Comparison of ENCODE assay signal across 8 cellular contexts in the genomic region with DNA sequence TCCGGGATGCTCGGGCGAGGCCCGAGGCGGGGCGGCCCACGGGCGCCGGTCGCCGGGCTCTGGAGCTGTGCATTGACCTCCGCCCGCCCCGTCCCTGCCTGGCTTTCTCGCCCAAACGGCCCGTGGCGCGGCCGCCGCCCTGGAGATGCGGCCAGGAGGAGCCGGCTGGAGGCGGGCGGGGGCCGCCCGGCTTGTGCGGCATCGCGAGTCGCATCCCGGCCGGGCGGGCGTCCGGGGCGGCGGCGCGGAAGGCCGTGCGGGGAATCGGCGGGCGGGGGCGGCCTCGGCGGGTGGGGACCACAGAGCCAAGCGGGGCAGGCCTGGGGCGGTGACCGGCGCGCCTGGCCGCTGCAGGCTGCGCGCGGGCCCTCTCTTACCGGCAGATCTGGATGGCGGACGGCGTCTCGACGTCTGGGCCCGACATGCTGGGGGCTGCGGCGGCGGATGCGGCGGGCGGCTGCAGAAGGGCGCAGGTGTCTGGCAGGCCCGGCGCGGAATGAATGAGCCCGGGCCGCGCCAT. TPM values are rescaled to one million over a fixed set of nuclear protein-coding genes. Genes with fewer than 3 reads are reported as not detected.
A peak's percentile ranks its signal among the peaks of the same experiment; 100 is the strongest.
DNase-seq lines count a peak whose midpoint lies in the region; TF ChIP-seq lines count a peak whose summit lies in the region.

No MANE protein-coding gene starts in this region.

- H3K36me3 ChIP-seq in HUES48 (ENCODE audit: control insufficient read depth, insufficient read depth, low read length) (no peaks in the 10 kb centered on the region), mesodermal cell (ENCODE audit: control insufficient read depth, insufficient read depth, low read length) (peaks cover 5% of the 10 kb centered on the region)

- no peaks in the 10 kb centered on the region for H3K9me3 Mint-ChIP-seq in MCF 10A (ENCODE audit: unreplicated experiment)

- peak overlapping the region; percentile 47; the same call in 1 of the 2 replicates for H3K9ac ChIP-seq in HUES48 (ENCODE audit: low read depth, low read length)

- peak overlapping the region; percentile 75 for H3K4me3 Mint-ChIP-seq in MCF 10A (ENCODE audit: unreplicated experiment)

- H3K27ac ChIP-seq in HUES48 (ENCODE audit: low read depth, low read length) (peak overlapping the region; percentile 63), mesodermal cell (ENCODE audit: low read depth, low read length, severe bottlenecking) (peak overlapping the region; percentile 97)

- peak; percentile 81 for TF ChIP-seq POLR2A in GM19193 (IDR thresholded peaks at IDR 0.05; ENCODE audit: extremely low read depth, insufficient read depth, insufficient read length)

- H3K27me3 Mint-ChIP-seq in MCF 10A (ENCODE audit: insufficient read depth, unreplicated experiment), result no peaks in the 10 kb centered on the region

- DNase-seq in AG09309 (ENCODE audit: low read depth) (no peak), MCF 10A (ENCODE audit: unreplicated experiment) (no peak), cerebellum (ENCODE audit: low spot score) (no peak), inferior parietal cortex (ENCODE audit: extremely low spot score) (no peak), MV-4-11 (lab: John Stamatoyannopoulos, UW) (no peak)

- H3K27me3 ChIP-seq in HUES48 (ENCODE audit: control insufficient read depth, insufficient read depth, low read length), result no peaks in the 10 kb centered on the region

- CTCF ChIA-PET in MCF 10A (lab: Yijun Ruan, JAX), result interaction anchor here (0.7 to 6.7 kb wide), 9 partner anchors 11 to 146 kb away, joined by 3 to 59 read pairs (median 4); no protein-coding TSS in a partner anchor

- BruUV-seq in MCF 10A (replicated peaks; lab: Mats Ljungman, UMichigan), result no TSS peak

- peak overlapping the region; percentile 67 for H3K27ac Mint-ChIP-seq in MCF 10A (ENCODE audit: low read depth, unreplicated experiment)

- WGBS in mesodermal cell (ENCODE audit: insufficient coverage in 2 of 2), 2 experiments, result 0% methylated on average over 55 to 63 of the region's 77 CpGs

- 0 out of 2 replicates have a peak, but pooled peaks cover 7% of the 10 kb centered on the region for H3K4me1 ChIP-seq in HUES48 (ENCODE audit: control insufficient read depth, insufficient read depth, low read length)
- H3K4me1 ChIP-seq in mesodermal cell (ENCODE audit: control insufficient read depth, insufficient read depth, low read length, poor library complexity, severe bottlenecking), result peaks cover 4% of the 10 kb centered on the region

- H3K4me1 Mint-ChIP-seq in MCF 10A (ENCODE audit: insufficient read depth, unreplicated experiment), result no peaks in the 10 kb centered on the region

- POLR2A ChIA-PET in MCF 10A (lab: Yijun Ruan, JAX), result interaction anchor here (0.7 to 5.6 kb wide), 11 partner anchors 8 to 205 kb away, joined by 3 to 38 read pairs (median 5); no protein-coding TSS in a partner anchor

- H3K4me3 ChIP-seq in AG09309 (ENCODE audit: control insufficient read depth, low read depth, low read length) (peak overlapping the region; percentile 58), HUES48 (ENCODE audit: low read depth, low read length) (peak overlapping the region; percentile 60), mesodermal cell (ENCODE audit: extremely low read depth, insufficient read depth, low read length, poor library complexity, severe bottlenecking) (peak overlapping the region; percentile 50)

- no peak for TF ChIP-seq CTCF in AG09309 (IDR thresholded peaks at IDR 0.05; ENCODE audit: control insufficient read depth, insufficient read depth, low read depth, low read length, missing control alignments)
- no peak for TF ChIP-seq CTCF in MCF 10A (IDR thresholded peaks at IDR 0.05; ENCODE audit: unreplicated experiment)

- H3K36me3 Mint-ChIP-seq in MCF 10A (ENCODE audit: insufficient read depth, unreplicated experiment), result no peaks in the 10 kb centered on the region

- H3K9me3 ChIP-seq in HUES48 (ENCODE audit: control insufficient read depth, insufficient read depth, low read length) (no peaks in the 10 kb centered on the region), mesodermal cell (ENCODE audit: control insufficient read depth, low read length) (no peaks in the 10 kb centered on the region)

- intact Hi-C loops in MCF 10A (cut with micrococcal nuclease), result no loop called here

RNA-seq across cellular contexts. Expression of gene ACOT7, which starts 0.6 kb away (rescaled TPM):
- total RNA-seq in MCF 10A (2022) (110 and 117 TPM in 2 replicates), cerebellum (23.2 TPM)
- polyA plus RNA-seq in mesodermal cell (2013, experiment 1 of 2), result 89.4 TPM
- polyA plus RNA-seq in mesodermal cell (2013, experiment 2 of 2), result 76.2 TPM

RNA-seq across cellular contexts. Expression of gene HES2, which starts 26.8 kb away (rescaled TPM):
- total RNA-seq in MCF 10A (2022) (5.0 and 7.6 TPM in 2 replicates), cerebellum (0.18 TPM)
- polyA plus RNA-seq in mesodermal cell (2013, experiment 1 of 2), result 0.18 TPM
- 0.20 TPM for polyA plus RNA-seq in mesodermal cell (2013, experiment 2 of 2)

RNA-seq across cellular contexts. Expression of gene ESPN, which starts 31.6 kb away (rescaled TPM):
- total RNA-seq in MCF 10A (2022), result 0.68 TPM in 1 of 2 replicates, not detected in the other
- 2.0 TPM for polyA plus RNA-seq in mesodermal cell (2013, experiment 1 of 2)
- 0.91 TPM for polyA plus RNA-seq in mesodermal cell (2013, experiment 2 of 2)
- total RNA-seq in cerebellum, result 0.18 TPM
